Comparison of ENCODE assay signal across 8 cellular contexts in genomic region chr5:95781101-95781583, GRCh38. TPM values are rescaled to one million over a fixed set of nuclear protein-coding genes. Genes with fewer than 3 reads are reported as not detected.
DNase-seq lines count a peak whose midpoint lies in the region; ATAC-seq and TF ChIP-seq lines count a peak whose summit lies in the region.

No MANE protein-coding gene starts in this region.

- no peak overlapping the region; the same call in 1 of the 2 replicates for H3K4me3 Mint-ChIP-seq in HFFc6
- peak overlapping the region; percentile 70 for H3K4me3 Mint-ChIP-seq in T-helper 17 cell

- DNase-seq in HFFc6 (peak; percentile 81), NAMALWA (ENCODE audit: low spot score) (peak; percentile 89), T-helper 17 cell (peak; percentile 47 to 51 (median 49)), amygdala (lab: John Stamatoyannopoulos, UW) (peak in 55 of 56 donors; percentile 8 to 86 (median 55)), hepatic stellate cell (ENCODE audit: low spot score) (peak; percentile 52), retinal pigment epithelial cell (ENCODE audit: low read depth) (no peak), cortex of kidney (lab: John Stamatoyannopoulos, UW) (no peak)

- H3K27me3 Mint-ChIP-seq in HFFc6 (ENCODE audit: insufficient read depth) (no peaks in the 10 kb centered on the region), T-helper 17 cell (no peaks in the 10 kb centered on the region)

- ATAC-seq in T-helper 17 cell, result peak; percentile 96

- no peaks in the 10 kb centered on the region for H3K9me3 ChIP-seq in T-helper 17 cell (ENCODE audit: control insufficient read depth, low read length, poor library complexity, severe bottlenecking)

- H3K36me3 Mint-ChIP-seq in HFFc6 (ENCODE audit: low read depth), result peaks cover 68% of the 10 kb centered on the region
- no peaks in the 10 kb centered on the region for H3K36me3 Mint-ChIP-seq in T-helper 17 cell (ENCODE audit: low read depth)

- peak; percentile 78 for TF ChIP-seq CTCF in GM12874 (IDR thresholded peaks at IDR 0.05; ENCODE audit: insufficient read depth, low read depth, low read length)
- TF ChIP-seq CTCF in HFFc6 (IDR thresholded peaks at IDR 0.05), result peak; percentile 94
- TF ChIP-seq CTCF in retinal pigment epithelial cell (conservative IDR thresholded peaks at IDR 0.05; ENCODE audit: low read depth, low read length), result peak; percentile 92

- H3K4me1 Mint-ChIP-seq in HFFc6 (ENCODE audit: low read depth) (peaks cover 62% of the 10 kb centered on the region), T-helper 17 cell (peaks cover 8% of the 10 kb centered on the region)

- H3K27ac Mint-ChIP-seq in HFFc6, result peak overlapping the region; percentile 73
- H3K27ac Mint-ChIP-seq in T-helper 17 cell, result peak overlapping the region; percentile 81

- no peaks in the 10 kb centered on the region for H3K9me3 Mint-ChIP-seq in HFFc6

- no peak overlapping the region for H3K4me3 ChIP-seq in retinal pigment epithelial cell (ENCODE audit: low read length)

RNA-seq across cellular contexts. Expression of gene GLRX, which starts 41.4 kb away (rescaled TPM):
- 100 to 1,000 TPM; 139 to 183 (median 150) TPM for total RNA-seq in HFFc6 (2021; fragmentation: NEBNext Ultra II Directional; extraction: Animal tissue kit (Norgen Biotek cat#: 25700))
- total RNA-seq in T-helper 17 cell, result 10 to 100 TPM; 32.0 to 51.9 TPM

RNA-seq across cellular contexts. Expression of gene RHOBTB3, which starts 50.0 kb away (rescaled TPM):
- 100 to 1,000 TPM; 110 to 184 (median 160) TPM for total RNA-seq in HFFc6 (2021; fragmentation: NEBNext Ultra II Directional; extraction: Animal tissue kit (Norgen Biotek cat#: 25700))
- 1 to 10 TPM in 1 of 2 donors, under 1 TPM in 1; 0.92 to 2.5 TPM for total RNA-seq in T-helper 17 cell

Comparison
In these comparisons a context has a peak if more than half of its experiments do, and no peak if none do; other contexts are left out.
1. DNase-seq: peak in HFFc6 (single experiment), NAMALWA (single experiment), T-helper 17 cell (3 of 3), amygdala (55 of 56) and hepatic stellate cell (single experiment); none in retinal pigment epithelial cell (single experiment) and cortex of kidney (single experiment).
2. RNA of gene RHOBTB3, which starts 50.0 kb away (total RNA-seq): 110 to 184 TPM in HFFc6; 0.92 to 2.5 TPM in T-helper 17 cell; every median in the first group is over 10 times any median in the second.
3. Peak in every context shown above with its lines, with median percentiles within 50 percentile points of each other: CTCF ChIP-seq.